ENCODE assay signal across 1 cellular context in genomic region chr1:210373878-210374599, GRCh38.
TF ChIP-seq lines count a peak whose summit lies in the region.

No MANE protein-coding gene starts in this region.

TF ChIP-seq in K562, 482 proteins besides CTCF, POLR2A, EP300 and RAD21 (continued from another document and continues in another):
- no peak for TF ChIP-seq ZBTB11 (CRISPR knock-in tag; IDR thresholded peaks at IDR 0.05)
- TF ChIP-seq ZKSCAN3 (CRISPR knock-in tag; IDR thresholded peaks at IDR 0.05), result no peak
- no peak for TF ChIP-seq CREB5 (CRISPR knock-in tag; IDR thresholded peaks at IDR 0.05)
- peak in 1 of 2 experiments; percentile 95; a peak in 2 of 4 replicates for TF ChIP-seq CSDE1 (IDR thresholded peaks at IDR 0.05)
- no peak for TF ChIP-seq HCFC1 (IDR thresholded peaks at IDR 0.05; ENCODE audit: low read depth, low read length)
- TF ChIP-seq ZBTB43 (CRISPR knock-in tag; IDR thresholded peaks at IDR 0.05), result no peak
- no peak for TF ChIP-seq MEIS2 (IDR thresholded peaks at IDR 0.05; ENCODE audit: partially characterized antibody)
- TF ChIP-seq GABPB2 (CRISPR knock-in tag; conservative IDR thresholded peaks at IDR 0.05), result no peak
- no peak for TF ChIP-seq TRIM28 (IDR thresholded peaks at IDR 0.05)
- TF ChIP-seq RAD51 (IDR thresholded peaks at IDR 0.05; ENCODE audit: borderline replicate concordance, low read depth), result no peak
- TF ChIP-seq SMARCE1 (IDR thresholded peaks at IDR 0.05), result no peak
- TF ChIP-seq POU5F1 (IDR thresholded peaks at IDR 0.05; ENCODE audit: borderline replicate concordance, low read depth, low read length, partially characterized antibody), result no peak
- no peak for TF ChIP-seq SFPQ (IDR thresholded peaks at IDR 0.05; ENCODE audit: low read depth, low read length)
- TF ChIP-seq HDAC3 (IDR thresholded peaks at IDR 0.05; ENCODE audit: borderline replicate concordance, partially characterized antibody), result no peak
- TF ChIP-seq PRDM10 (IDR thresholded peaks at IDR 0.05; ENCODE audit: partially characterized antibody), result no peak
- TF ChIP-seq ZBTB34 (CRISPR knock-in tag; IDR thresholded peaks at IDR 0.05), result no peak
- no peak for TF ChIP-seq HLTF (IDR thresholded peaks at IDR 0.05)
- TF ChIP-seq VEZF1 (CRISPR knock-in tag; IDR thresholded peaks at IDR 0.05), result no peak; the same call in 1 of the 2 replicates
- no peak for TF ChIP-seq ELF1 (tag; IDR thresholded peaks at IDR 0.05)
- no peak for TF ChIP-seq RERE (CRISPR knock-in tag; IDR thresholded peaks at IDR 0.05; ENCODE audit: borderline replicate concordance)
- no peak for TF ChIP-seq BACH1 (tag; IDR thresholded peaks at IDR 0.05)
- no peak for TF ChIP-seq ZNF707 (CRISPR knock-in tag; conservative IDR thresholded peaks at IDR 0.05)
- TF ChIP-seq E4F1 (CRISPR knock-in tag; IDR thresholded peaks at IDR 0.05; ENCODE audit: borderline replicate concordance), result no peak
- peak; percentile 99 for TF ChIP-seq TBP (optimal IDR thresholded peaks at IDR 0.05; ENCODE audit: low read depth, low read length)
- TF ChIP-seq DNMT1 (IDR thresholded peaks at IDR 0.05), result no peak
- TF ChIP-seq ZC3H11A (IDR thresholded peaks at IDR 0.05; ENCODE audit: low read depth, low read length), result no peak
- TF ChIP-seq BRCA1 (IDR thresholded peaks at IDR 0.05), result no peak
- TF ChIP-seq BRCA1 (CRISPR knock-in tag; IDR thresholded peaks at IDR 0.05), result no peak
- TF ChIP-seq NFRKB (IDR thresholded peaks at IDR 0.05; ENCODE audit: low read depth), result no peak
- no peak for TF ChIP-seq YBX1 (IDR thresholded peaks at IDR 0.05)
- TF ChIP-seq CBX2 (IDR thresholded peaks at IDR 0.05; ENCODE audit: insufficient read depth, low read length, poor library complexity, severe bottlenecking), result no peak
- TF ChIP-seq MAX (CRISPR knock-in tag; IDR thresholded peaks at IDR 0.05), result no peak
- TF ChIP-seq ARNT (IDR thresholded peaks at IDR 0.05), result 0 out of 4 replicates have a peak, but pooled peaks of 1 of the 2 experiments have one; percentile 57
